ENCODE assay signal across 1 cellular context in the genomic region with DNA sequence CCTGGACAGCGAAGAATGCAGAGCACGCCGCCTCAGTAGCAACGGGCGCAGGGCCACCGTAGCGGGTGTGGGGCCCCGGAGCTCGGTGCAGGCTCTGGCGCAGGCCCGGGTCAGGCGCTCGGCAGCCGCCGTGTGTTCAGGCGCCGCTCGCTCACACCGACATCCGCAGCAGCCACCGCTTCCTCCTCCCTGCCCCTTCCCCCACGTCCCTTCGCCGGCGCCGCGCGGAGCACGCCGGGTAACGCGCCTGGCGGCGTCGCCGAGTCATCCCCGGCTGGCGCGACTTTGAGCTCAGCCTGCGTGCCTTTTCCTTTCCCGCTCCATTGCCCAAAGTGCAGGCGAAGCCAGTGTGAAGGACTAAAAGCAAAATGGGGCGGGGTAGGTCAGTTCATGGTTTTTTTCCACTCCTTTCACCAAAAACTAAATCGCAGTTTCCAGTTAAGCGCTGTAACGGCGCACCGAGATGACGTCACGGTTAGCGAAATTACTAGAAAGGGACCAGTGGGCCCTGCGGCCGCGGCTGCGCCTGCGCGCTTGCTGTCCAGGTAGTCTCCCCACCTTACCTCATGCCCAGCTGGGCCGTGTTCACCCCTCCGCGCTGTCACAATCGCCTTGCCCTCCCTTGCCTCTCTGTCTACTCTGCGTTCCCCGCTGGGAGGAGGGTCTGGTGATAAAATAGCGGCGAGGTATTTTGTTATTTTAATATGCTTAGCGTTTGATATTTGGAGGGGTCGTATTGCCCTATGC.
TF ChIP-seq lines count a peak whose summit lies in the region.

UBQLN1 (minus strand) TSS at position 191 of the 747 bp plus-strand sequence. CDS start 279 bp downstream, outside the sequence.

TF ChIP-seq in K562, 482 proteins besides CTCF, POLR2A, EP300 and RAD21 (continued from another document and continues in another):
- TF ChIP-seq CLOCK (CRISPR knock-in tag; IDR thresholded peaks at IDR 0.05; ENCODE audit: borderline replicate concordance): no peak
- TF ChIP-seq ZNF655 (CRISPR knock-in tag; IDR thresholded peaks at IDR 0.05): no peak
- no peak for TF ChIP-seq FOXJ3 (CRISPR knock-in tag; IDR thresholded peaks at IDR 0.05)
- TF ChIP-seq ZNF609 (CRISPR knock-in tag; IDR thresholded peaks at IDR 0.05; ENCODE audit: borderline replicate concordance): no peak
- TF ChIP-seq, protein P1, sequence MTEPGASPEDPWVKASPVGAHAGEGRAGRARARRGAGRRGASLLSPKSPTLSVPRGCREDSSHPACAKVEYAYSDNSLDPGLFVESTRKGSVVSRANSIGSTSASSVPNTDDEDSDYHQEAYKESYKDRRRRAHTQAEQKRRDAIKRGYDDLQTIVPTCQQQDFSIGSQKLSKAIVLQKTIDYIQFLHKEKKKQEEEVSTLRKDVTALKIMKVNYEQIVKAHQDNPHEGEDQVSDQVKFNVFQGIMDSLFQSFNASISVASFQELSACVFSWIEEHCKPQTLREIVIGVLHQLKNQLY (CRISPR knock-in tag; conservative IDR thresholded peaks at IDR 0.05): no peak
- no peak for TF ChIP-seq ZNF347 (CRISPR knock-in tag; IDR thresholded peaks at IDR 0.05; ENCODE audit: low read depth)
- peak; percentile 93 to 94 for TF ChIP-seq NRF1 (conservative IDR thresholded peaks at IDR 0.05 in 1 of 2, IDR thresholded peaks at IDR 0.05 in 1 of 2)
- TF ChIP-seq ZNF134 (CRISPR knock-in tag; conservative IDR thresholded peaks at IDR 0.05): no peak
- TF ChIP-seq ZNF165 (CRISPR knock-in tag; IDR thresholded peaks at IDR 0.05; ENCODE audit: borderline replicate concordance): no peak
- TF ChIP-seq KDM4B (IDR thresholded peaks at IDR 0.05; ENCODE audit: borderline replicate concordance in 2 of 2, low read depth in 1 of 2): no peak
- TF ChIP-seq IFI16 (CRISPR knock-in tag; IDR thresholded peaks at IDR 0.05): no peak
- no peak for TF ChIP-seq RFX5 (IDR thresholded peaks at IDR 0.05; ENCODE audit: low read depth, low read length)
- peak; percentile 4 to 32; a peak in 2 of 4 replicates for TF ChIP-seq SIN3A (IDR thresholded peaks at IDR 0.05; ENCODE audit: borderline replicate concordance in 2 of 2, control insufficient read depth in 1 of 2, low read depth in 2 of 2, low read length in 2 of 2)
- TF ChIP-seq HDAC1 (IDR thresholded peaks at IDR 0.05): peak in 1 of 2 experiments; percentile 81; a peak in 2 of 4 replicates
- no peak for TF ChIP-seq CBX2 (IDR thresholded peaks at IDR 0.05; ENCODE audit: insufficient read depth, low read length, poor library complexity, severe bottlenecking)
- no peak for TF ChIP-seq POLR3A (IDR thresholded peaks at IDR 0.05; ENCODE audit: borderline replicate concordance, extremely low read depth, insufficient read depth, insufficient read length)
- no peak for TF ChIP-seq ZMIZ1 (IDR thresholded peaks at IDR 0.05; ENCODE audit: low read depth in 2 of 2, low read length in 2 of 2)
- TF ChIP-seq MTA1 (IDR thresholded peaks at IDR 0.05; ENCODE audit: borderline replicate concordance): peak; percentile 98
- no peak for TF ChIP-seq HMG20A (CRISPR knock-in tag; conservative IDR thresholded peaks at IDR 0.05)
- TF ChIP-seq ZNF717 (CRISPR knock-in tag; IDR thresholded peaks at IDR 0.05): no peak
- no peak for TF ChIP-seq ZNF140 (CRISPR knock-in tag; IDR thresholded peaks at IDR 0.05)
- TF ChIP-seq NFATC3 (IDR thresholded peaks at IDR 0.05): no peak
- no peak for TF ChIP-seq ETV6 (IDR thresholded peaks at IDR 0.05; ENCODE audit: borderline replicate concordance in 1 of 2, low read depth in 2 of 2, low read length in 1 of 2)
- TF ChIP-seq ETV6 (CRISPR knock-in tag; IDR thresholded peaks at IDR 0.05; ENCODE audit: borderline replicate concordance): no peak
- TF ChIP-seq ZNF143 (CRISPR knock-in tag; IDR thresholded peaks at IDR 0.05): peak; percentile 87
- TF ChIP-seq SMARCE1 (IDR thresholded peaks at IDR 0.05): no peak
- no peak for TF ChIP-seq PHTF2 (CRISPR knock-in tag; IDR thresholded peaks at IDR 0.05)
- no peak for TF ChIP-seq ARID2 (IDR thresholded peaks at IDR 0.05)
- TF ChIP-seq, protein P2, sequence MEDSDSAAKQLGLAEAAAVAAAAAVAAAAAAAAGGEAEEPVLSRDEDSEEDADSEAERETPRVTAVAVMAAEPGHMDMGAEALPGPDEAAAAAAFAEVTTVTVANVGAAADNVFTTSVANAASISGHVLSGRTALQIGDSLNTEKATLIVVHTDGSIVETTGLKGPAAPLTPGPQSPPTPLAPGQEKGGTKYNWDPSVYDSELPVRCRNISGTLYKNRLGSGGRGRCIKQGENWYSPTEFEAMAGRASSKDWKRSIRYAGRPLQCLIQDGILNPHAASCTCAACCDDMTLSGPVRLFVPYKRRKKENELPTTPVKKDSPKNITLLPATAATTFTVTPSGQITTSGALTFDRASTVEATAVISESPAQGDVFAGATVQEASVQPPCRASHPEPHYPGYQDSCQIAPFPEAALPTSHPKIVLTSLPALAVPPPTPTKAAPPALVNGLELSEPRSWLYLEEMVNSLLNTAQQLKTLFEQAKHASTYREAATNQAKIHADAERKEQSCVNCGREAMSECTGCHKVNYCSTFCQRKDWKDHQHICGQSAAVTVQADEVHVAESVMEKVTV (CRISPR knock-in tag; IDR thresholded peaks at IDR 0.05): no peak
- TF ChIP-seq RAD51 (IDR thresholded peaks at IDR 0.05; ENCODE audit: borderline replicate concordance, low read depth): no peak
- no peak for TF ChIP-seq MEF2D (tag; conservative IDR thresholded peaks at IDR 0.05; ENCODE audit: low read depth)
- no peak for TF ChIP-seq CREBBP (IDR thresholded peaks at IDR 0.05; ENCODE audit: low read depth, low read length)
- TF ChIP-seq ZNF75A (CRISPR knock-in tag; IDR thresholded peaks at IDR 0.05): no peak
- no peak for TF ChIP-seq FOXA1 (IDR thresholded peaks at IDR 0.05; ENCODE audit: borderline replicate concordance)
- no peak for TF ChIP-seq SRF (CRISPR knock-in tag; IDR thresholded peaks at IDR 0.05)
- TF ChIP-seq, protein P3, sequence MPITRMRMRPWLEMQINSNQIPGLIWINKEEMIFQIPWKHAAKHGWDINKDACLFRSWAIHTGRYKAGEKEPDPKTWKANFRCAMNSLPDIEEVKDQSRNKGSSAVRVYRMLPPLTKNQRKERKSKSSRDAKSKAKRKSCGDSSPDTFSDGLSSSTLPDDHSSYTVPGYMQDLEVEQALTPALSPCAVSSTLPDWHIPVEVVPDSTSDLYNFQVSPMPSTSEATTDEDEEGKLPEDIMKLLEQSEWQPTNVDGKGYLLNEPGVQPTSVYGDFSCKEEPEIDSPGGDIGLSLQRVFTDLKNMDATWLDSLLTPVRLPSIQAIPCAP (CRISPR knock-in tag; IDR thresholded peaks at IDR 0.05; ENCODE audit: borderline replicate concordance): no peak
- no peak for TF ChIP-seq NR4A1 (CRISPR knock-in tag; IDR thresholded peaks at IDR 0.05)
- no peak for TF ChIP-seq NR4A1 (tag; IDR thresholded peaks at IDR 0.05)
- peak; percentile 53 for TF ChIP-seq FOXJ2 (tag; IDR thresholded peaks at IDR 0.05)
- no peak for TF ChIP-seq ZNF57 (CRISPR knock-in tag; IDR thresholded peaks at IDR 0.05)
- TF ChIP-seq SRSF9 (IDR thresholded peaks at IDR 0.05; ENCODE audit: borderline replicate concordance, low read depth, low read length): no peak
- TF ChIP-seq ZHX1 (conservative IDR thresholded peaks at IDR 0.05; ENCODE audit: low read length): no peak
- no peak for TF ChIP-seq ZNF311 (CRISPR knock-in tag; IDR thresholded peaks at IDR 0.05)
- peak; percentile 51 for TF ChIP-seq POLR2H (tag; IDR thresholded peaks at IDR 0.05; ENCODE audit: low read depth)
- TF ChIP-seq EP400 (IDR thresholded peaks at IDR 0.05): peak; percentile 97
